19 cellular contexts compared by ENCODE assay signal in genomic region chr7:98334077-98334476, GRCh38.
"Had no signal": no experiment of that assay in that cellular context is flagged by ENCODE, and none has a peak within 500 bp of the region (broad histone marks: within the 10 kb centered on the region; RNA-seq: fewer than 3 reads in every experiment).

No MANE protein-coding gene starts in this region.

- H2AFZ ChIP-seq: neural progenitor cell had no signal

- H3K27ac Mint-ChIP-seq: activated CD4-positive, alpha-beta T cell treated with anti-CD3 and anti-CD28 coated beads, Interleukin-2, amount 10 ng/mL, durations not matched to agents 24 days and 14 days; activated CD8-positive, alpha-beta T cell treated with anti-CD3 and anti-CD28 coated beads, Interleukin-2, amount 10 ng/mL, durations not matched to agents 7 days and 5 days; activated naive CD4-positive, alpha-beta T cell treated with anti-CD3 and anti-CD28 coated beads for 36 hours; activated T-cell treated with anti-CD3 and anti-CD28 coated beads, Interleukin-2, amount 50 U/mL, for 24 hours; activated T-helper 2 cell treated with anti-CD3 and anti-CD28 coated beads, Interferon-gamma antibody, Interleukin-2, Interleukin-4, amounts not matched to agents 10 μg/mL and 5 μg/mL and 100 μg/mL, durations not matched to agents 14 hours and 24 hours and 36 hours; memory B cell; naive thymus-derived CD4-positive, alpha-beta T cell; neural progenitor cell; stimulated activated naive B cell treated with anti-CD40 and anti-IgM and Interleukin-4, amounts not matched to agents 10 μg/mL and 1 μg/mL and 100 μg/mL, for 72 hours had no signal

- H3K4me1 Mint-ChIP-seq: activated CD4-positive, alpha-beta T cell treated with anti-CD3 and anti-CD28 coated beads, Interleukin-2, amount 10 ng/mL, durations not matched to agents 24 days and 14 days; memory B cell; naive thymus-derived CD4-positive, alpha-beta T cell; stimulated activated naive B cell treated with anti-CD40 and anti-IgM and Interleukin-4, amounts not matched to agents 10 μg/mL and 1 μg/mL and 100 μg/mL, for 72 hours had no signal

- H3K4me2 ChIP-seq: neural progenitor cell had no signal

- H3K27me3 ChIP-seq: body of pancreas, dorsolateral prefrontal cortex, foreskin keratinocyte, neural progenitor cell, pancreas, sigmoid colon, upper lobe of right lung had no signal

- H3K36me3 ChIP-seq: neural progenitor cell, pancreas, sigmoid colon, upper lobe of right lung had no signal

- DNase-seq: activated CD4-positive, alpha-beta T cell treated with anti-CD3 and anti-CD28 coated beads, Interleukin-2, amount 10 ng/mL, durations not matched to agents 24 days and 14 days; activated CD8-positive, alpha-beta T cell treated with anti-CD3 and anti-CD28 coated beads, Interleukin-2, amount 10 ng/mL, durations not matched to agents 7 days and 5 days; activated naive CD4-positive, alpha-beta T cell treated with anti-CD3 and anti-CD28 coated beads for 36 hours; activated T-cell treated with anti-CD3 and anti-CD28 coated beads, Interleukin-2, amount 50 U/mL, for 24 hours; body of pancreas; dorsolateral prefrontal cortex; foreskin keratinocyte; kidney; left ventricle myocardium superior; naive thymus-derived CD4-positive, alpha-beta T cell; pancreas; sigmoid colon; stimulated activated naive B cell treated with anti-CD40 and anti-IgM and Interleukin-4, amounts not matched to agents 10 μg/mL and 1 μg/mL and 100 μg/mL, for 72 hours; T-helper 1 cell; T1000; upper lobe of right lung had no signal

- ATAC-seq: activated CD8-positive, alpha-beta T cell treated with anti-CD3 and anti-CD28 coated beads, Interleukin-2, amount 10 ng/mL, durations not matched to agents 7 days and 5 days; body of pancreas; foreskin keratinocyte; left ventricle myocardium superior; naive thymus-derived CD4-positive, alpha-beta T cell; pancreas; stimulated activated naive B cell treated with anti-CD40 and anti-IgM and Interleukin-4, amounts not matched to agents 10 μg/mL and 1 μg/mL and 100 μg/mL, for 72 hours; upper lobe of right lung had no signal

- H3K4me3 Mint-ChIP-seq: activated CD4-positive, alpha-beta T cell treated with anti-CD3 and anti-CD28 coated beads, Interleukin-2, amount 10 ng/mL, durations not matched to agents 24 days and 14 days; activated CD8-positive, alpha-beta T cell treated with anti-CD3 and anti-CD28 coated beads, Interleukin-2, amount 10 ng/mL, durations not matched to agents 7 days and 5 days; activated naive CD4-positive, alpha-beta T cell treated with anti-CD3 and anti-CD28 coated beads for 36 hours; activated T-cell treated with anti-CD3 and anti-CD28 coated beads, Interleukin-2, amount 50 U/mL, for 24 hours; memory B cell; naive thymus-derived CD4-positive, alpha-beta T cell; neural progenitor cell; stimulated activated naive B cell treated with anti-CD40 and anti-IgM and Interleukin-4, amounts not matched to agents 10 μg/mL and 1 μg/mL and 100 μg/mL, for 72 hours had no signal

- H3K4me1 ChIP-seq: body of pancreas, foreskin keratinocyte, neural progenitor cell, pancreas, sigmoid colon, upper lobe of right lung had no signal

- H3K4me3 ChIP-seq: body of pancreas, dorsolateral prefrontal cortex, neural progenitor cell, pancreas, sigmoid colon, upper lobe of right lung had no signal

- H3K27ac ChIP-seq: body of pancreas, dorsolateral prefrontal cortex, foreskin keratinocyte, neural progenitor cell, pancreas, sigmoid colon, upper lobe of right lung had no signal

- H3K9me3 ChIP-seq: body of pancreas, pancreas, sigmoid colon, upper lobe of right lung had no signal

- H3K27me3 Mint-ChIP-seq: activated CD4-positive, alpha-beta T cell treated with anti-CD3 and anti-CD28 coated beads, Interleukin-2, amount 10 ng/mL, durations not matched to agents 24 days and 14 days; activated T-cell treated with anti-CD3 and anti-CD28 coated beads, Interleukin-2, amount 50 U/mL, for 24 hours had no signal
